1 cellular context compared by ENCODE assay signal in the genomic region with DNA sequence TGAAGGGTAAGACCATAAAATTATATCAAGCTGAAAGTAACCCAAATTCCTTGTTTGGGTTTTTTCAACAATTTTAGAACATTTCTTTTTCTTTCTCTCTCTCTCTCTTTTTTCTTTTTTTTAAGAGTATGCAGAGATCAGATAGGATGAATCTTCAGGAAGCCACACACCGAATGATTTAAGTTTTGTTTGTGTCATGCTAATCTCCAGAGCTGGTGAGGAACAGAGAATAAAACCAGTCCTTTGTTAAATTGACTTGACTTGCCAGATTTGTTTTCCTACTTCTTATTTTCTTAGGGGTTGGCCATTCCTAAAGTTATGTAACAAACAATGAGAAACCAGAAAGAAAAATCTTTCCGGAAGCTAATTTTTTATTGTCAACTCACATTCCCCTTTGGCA.
TF ChIP-seq lines count a peak whose summit lies in the region.

No MANE protein-coding gene starts in this region.

TF ChIP-seq in WTC11, 78 proteins besides CTCF, POLR2A, EP300 and RAD21 (continued from another document):
- TF ChIP-seq, protein P1, sequence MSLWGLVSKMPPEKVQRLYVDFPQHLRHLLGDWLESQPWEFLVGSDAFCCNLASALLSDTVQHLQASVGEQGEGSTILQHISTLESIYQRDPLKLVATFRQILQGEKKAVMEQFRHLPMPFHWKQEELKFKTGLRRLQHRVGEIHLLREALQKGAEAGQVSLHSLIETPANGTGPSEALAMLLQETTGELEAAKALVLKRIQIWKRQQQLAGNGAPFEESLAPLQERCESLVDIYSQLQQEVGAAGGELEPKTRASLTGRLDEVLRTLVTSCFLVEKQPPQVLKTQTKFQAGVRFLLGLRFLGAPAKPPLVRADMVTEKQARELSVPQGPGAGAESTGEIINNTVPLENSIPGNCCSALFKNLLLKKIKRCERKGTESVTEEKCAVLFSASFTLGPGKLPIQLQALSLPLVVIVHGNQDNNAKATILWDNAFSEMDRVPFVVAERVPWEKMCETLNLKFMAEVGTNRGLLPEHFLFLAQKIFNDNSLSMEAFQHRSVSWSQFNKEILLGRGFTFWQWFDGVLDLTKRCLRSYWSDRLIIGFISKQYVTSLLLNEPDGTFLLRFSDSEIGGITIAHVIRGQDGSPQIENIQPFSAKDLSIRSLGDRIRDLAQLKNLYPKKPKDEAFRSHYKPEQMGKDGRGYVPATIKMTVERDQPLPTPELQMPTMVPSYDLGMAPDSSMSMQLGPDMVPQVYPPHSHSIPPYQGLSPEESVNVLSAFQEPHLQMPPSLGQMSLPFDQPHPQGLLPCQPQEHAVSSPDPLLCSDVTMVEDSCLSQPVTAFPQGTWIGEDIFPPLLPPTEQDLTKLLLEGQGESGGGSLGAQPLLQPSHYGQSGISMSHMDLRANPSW (CRISPR knock-in tag; conservative IDR thresholded peaks at IDR 0.05; ENCODE audit: low read depth) = no peak
- no peak for TF ChIP-seq GRHL2 (CRISPR knock-in tag; IDR thresholded peaks at IDR 0.05; ENCODE audit: insufficient replicate concordance, severe bottlenecking)
- no peak for TF ChIP-seq NFATC4 (CRISPR knock-in tag; IDR thresholded peaks at IDR 0.05)
